Comparison of ENCODE assay signal across 8 cellular contexts in the genomic region with DNA sequence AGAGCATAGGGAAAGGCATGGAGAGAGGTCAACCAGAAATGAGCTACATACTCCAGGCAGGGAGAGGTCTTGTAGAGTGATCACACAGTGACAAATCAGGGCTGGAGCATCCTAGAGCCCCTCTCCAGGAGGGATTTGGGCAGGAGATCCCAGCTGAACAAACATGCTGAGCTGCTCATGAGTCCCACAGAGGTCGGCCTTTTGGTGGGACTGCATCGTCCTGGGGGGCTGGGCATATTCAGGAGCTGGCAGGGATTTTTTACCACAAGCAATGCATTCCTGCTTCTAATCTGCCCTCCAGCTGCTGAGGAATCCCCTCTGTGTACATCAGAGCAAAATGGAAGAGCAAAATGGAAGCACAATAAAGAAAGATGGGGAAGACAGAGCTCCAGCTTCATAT.
"Had no signal": no experiment of that assay in that cellular context is flagged by ENCODE, and none has a peak within 500 bp of the region (broad histone marks: within the 10 kb centered on the region; RNA-seq: fewer than 3 reads in every experiment).

No MANE protein-coding gene starts in this region.

- DNase-seq: GM23248, GOT3, H7, H9, HCEC 1CT, HFFc6 had no signal

- H3K9ac ChIP-seq: GM23248 had no signal

- H3K27ac ChIP-seq: GM23248 had no signal

- H3K9me3 ChIP-seq: HAP-1 had no signal

- H2AFZ ChIP-seq: GM23248, GM23338 had no signal

- H3K4me3 ChIP-seq: GM23248, GM23338, HAP-1 had no signal

- H3K4me1 ChIP-seq: HAP-1 had no signal

- H3K4me2 ChIP-seq: GM23338 had no signal

- H3K36me3 ChIP-seq: HAP-1 had no signal
